ENCODE assay signal across 15 cellular contexts in the genomic region with DNA sequence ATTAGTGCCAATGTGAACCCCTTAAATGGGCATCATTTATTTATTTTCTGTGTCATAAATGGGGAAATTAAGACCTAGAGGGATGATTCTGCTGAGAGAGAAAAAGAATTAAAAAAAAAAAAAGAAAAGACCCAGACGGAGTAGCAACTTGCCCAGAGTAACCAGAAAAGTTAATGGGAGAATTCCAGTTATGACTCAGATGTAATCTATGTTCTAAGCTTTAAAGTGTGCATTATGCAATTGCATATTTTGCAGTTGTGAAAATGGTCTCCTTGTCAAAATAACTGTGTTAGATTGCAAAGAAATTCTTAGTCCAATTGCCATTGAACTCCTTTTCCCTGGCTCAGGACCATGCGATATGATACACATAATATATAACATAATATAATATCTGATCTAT. TPM values are rescaled to one million over a fixed set of nuclear protein-coding genes. Genes with fewer than 3 reads are reported as not detected.
DNase-seq lines count a peak whose midpoint lies in the region; ATAC-seq and TF ChIP-seq lines count a peak whose summit lies in the region.
"Had no signal": no experiment of that assay in that cellular context is flagged by ENCODE, and none has a peak within 500 bp of the region (broad histone marks: within the 10 kb centered on the region; RNA-seq: fewer than 3 reads in every experiment).

No MANE protein-coding gene starts in this region.

- no peak for ATAC-seq in GM18505 (IDR thresholded peaks at IDR 0.05; ENCODE audit: unreplicated experiment)
- ATAC-seq: mucosa of descending colon had no signal

- no peak overlapping the region for H2AFZ ChIP-seq in osteoblast (ENCODE audit: low read length)

- H4K20me1 ChIP-seq in osteoblast (ENCODE audit: insufficient read depth, low read length): no peaks in the 10 kb centered on the region

- DNase-seq in AG20443 (ENCODE audit: low spot score): peak; percentile 77
- peak; percentile 70 for DNase-seq in NCI-H226
- peak; percentile 23 for DNase-seq in dedifferentiated amniotic fluid mesenchymal stem cell (ENCODE audit: extremely low spot score)
- peak; percentile 96 for DNase-seq in osteoblast (ENCODE audit: insufficient read length, low spot score, missing footprints)
- DNase-seq in DMS153 (lab: John Stamatoyannopoulos, UW): no peak
- no peak for DNase-seq in ascending aorta (ENCODE audit: low spot score in 2 of 2)
- no peak for DNase-seq in SK-N-DZ (ENCODE audit: low spot score)
- DNase-seq: activated T-cell treated with anti-CD3 and anti-CD28 coated beads for 4 hours; CD4-positive, CD25-positive, alpha-beta regulatory T cell; MM.1S; mucosa of descending colon; NK-92 treated with Interleukin-12 subunit alpha and Interleukin-12 subunit beta, amount 100 ng/mL, for 24 hours; stimulated activated CD4-positive, alpha-beta T cell treated with anti-CD3 and anti-CD28 coated beads, Interleukin-2, amount 100 ng/mL, for 24 hours had no signal

- peaks cover 23% of the 10 kb centered on the region for H3K4me1 ChIP-seq in osteoblast (ENCODE audit: insufficient read depth, low read length)
- no peaks in the 10 kb centered on the region for H3K4me1 ChIP-seq in ascending aorta
- H3K4me1 ChIP-seq: HAP-1 had no signal

- peak overlapping the region; percentile 42 for H3K4me2 ChIP-seq in osteoblast (ENCODE audit: insufficient read depth, low read length)

- H3K4me3 ChIP-seq in osteoblast (ENCODE audit: insufficient read depth, low read length) (no peak overlapping the region), ascending aorta (no peak overlapping the region)
- H3K4me3 ChIP-seq: HAP-1, mucosa of descending colon had no signal

- no peaks in the 10 kb centered on the region for H3K36me3 ChIP-seq in osteoblast (ENCODE audit: insufficient read depth, low read length)
- no peaks in the 10 kb centered on the region for H3K36me3 ChIP-seq in ascending aorta
- H3K36me3 ChIP-seq: HAP-1 had no signal

- H3K9me3 ChIP-seq in osteoblast (ENCODE audit: low read depth, low read length) (no peaks in the 10 kb centered on the region), ascending aorta (no peaks in the 10 kb centered on the region)
- H3K9me3 ChIP-seq: HAP-1, mucosa of descending colon had no signal

- H3K27ac ChIP-seq in osteoblast (ENCODE audit: low read depth, low read length): peak overlapping the region; percentile 38
- no peak overlapping the region for H3K27ac ChIP-seq in ascending aorta

- H3K27me3 ChIP-seq in osteoblast (ENCODE audit: insufficient read depth, low read length) (no peaks in the 10 kb centered on the region), ascending aorta (no peaks in the 10 kb centered on the region)

- TF ChIP-seq POLR2A in GM18505 (IDR thresholded peaks at IDR 0.05; ENCODE audit: borderline replicate concordance, extremely low read depth, insufficient read depth, insufficient read length): no peak

- TF ChIP-seq CTCF in osteoblast (IDR thresholded peaks at IDR 0.05; ENCODE audit: extremely low read depth, low read depth, low read length) (no peak), ascending aorta (IDR thresholded peaks at IDR 0.05) (no peak)

- H3K79me2 ChIP-seq in osteoblast (ENCODE audit: insufficient read depth, low read length): no peaks in the 10 kb centered on the region

- intact Hi-C loops in ascending aorta (cut with DNase I): no loop called here

RNA-seq across cellular contexts. Expression of a gene that starts 38.6 kb away (rescaled TPM):
- 10.3 and 11.6 TPM in 2 replicates for total RNA-seq in osteoblast
- 100 TPM for total RNA-seq in ascending aorta
- polyA plus RNA-seq in SK-N-DZ (2014; cell fraction: cytosol; rRNA removed): 153 and 188 TPM in 2 replicates
- polyA plus RNA-seq in SK-N-DZ (2014; cell fraction: nucleus; rRNA removed): 310 and 397 TPM in 2 replicates
- total RNA-seq: CD4-positive, CD25-positive, alpha-beta regulatory T cell had no signal
- polyA plus RNA-seq: CD4-positive, CD25-positive, alpha-beta regulatory T cell had no signal

Comparison
In these comparisons a context has a peak if more than half of its experiments do, and no peak if none do; other contexts are left out.
1. DNase-seq: peak in AG20443 (single experiment), NCI-H226 (single experiment), dedifferentiated amniotic fluid mesenchymal stem cell (single experiment) and osteoblast (single experiment); none in DMS153 (single experiment), ascending aorta (0 of 2) and SK-N-DZ (single experiment).